ENCODE assay signal across 17 cellular contexts in genomic region chr9:70045452-70045851, GRCh38. TPM values are rescaled to one million over a fixed set of nuclear protein-coding genes. Genes with fewer than 3 reads are reported as not detected.
DNase-seq lines count a peak whose midpoint lies in the region; ATAC-seq and TF ChIP-seq lines count a peak whose summit lies in the region.
"Had no signal": no experiment of that assay in that cellular context is flagged by ENCODE, and none has a peak within 500 bp of the region (broad histone marks: within the 10 kb centered on the region; RNA-seq: fewer than 3 reads in every experiment).

No MANE protein-coding gene starts in this region.

- CTCF ChIA-PET in WTC11 (lab: Charles Lee) = interaction anchor here (2.8 to 3.8 kb wide), 2 partner anchors 65 to 67 kb away, joined by 27 to 28 read pairs; no protein-coding TSS in a partner anchor

- H3K36me3 Mint-ChIP-seq in WTC11 = peaks cover 7% of the 10 kb centered on the region

- in situ Hi-C loops in transverse colon (cut with MboI; ENCODE audit: low pct_ligation_motif_present in 1 of 4, low pct_unique_long_range_greater_than_20kb in 1 of 4, low sequenced_read_pairs in 3 of 4) = no loop called here

- H3K27me3 ChIP-seq in esophagus muscularis mucosa (no peaks in the 10 kb centered on the region), osteoblast (ENCODE audit: insufficient read depth, low read length) (no peaks in the 10 kb centered on the region), transverse colon (peaks cover 21% of the 10 kb centered on the region), adrenal gland (no peaks in the 10 kb centered on the region)

- peaks cover 0 to 17% (median 2%) of the 10 kb centered on the region in 4 donors for H3K36me3 ChIP-seq in esophagus muscularis mucosa
- H3K36me3 ChIP-seq in osteoblast (ENCODE audit: insufficient read depth, low read length) = no peaks in the 10 kb centered on the region
- no peaks in the 10 kb centered on the region for H3K36me3 ChIP-seq in transverse colon
- H3K36me3 ChIP-seq in adrenal gland (replicated peaks in 1 of 2) = no peaks in the 10 kb centered on the region
- H3K36me3 ChIP-seq: HAP-1, neutrophil had no signal

- peaks cover 45% of the 10 kb centered on the region for H3K4me1 Mint-ChIP-seq in WTC11

- POLR2A ChIA-PET in WTC11 (lab: Charles Lee) = no interaction called here

- TF ChIP-seq POLR2A in esophagus muscularis mucosa (IDR thresholded peaks at IDR 0.05; ENCODE audit: low read depth) (no peak), transverse colon (IDR thresholded peaks at IDR 0.05) (no peak), adrenal gland (IDR thresholded peaks at IDR 0.05) (no peak)

- H3K4me1 ChIP-seq in esophagus muscularis mucosa = peaks cover 51 to 91% (median 83%) of the 10 kb centered on the region in 4 donors
- H3K4me1 ChIP-seq in osteoblast (ENCODE audit: insufficient read depth, low read length) = peaks cover 29% of the 10 kb centered on the region
- H3K4me1 ChIP-seq in transverse colon = peaks cover 6 to 48% (median 15%) of the 10 kb centered on the region in 4 donors
- H3K4me1 ChIP-seq in adrenal gland (replicated peaks in 1 of 2) = peaks cover 0 to 41% of the 10 kb centered on the region in 2 donors
- H3K4me1 ChIP-seq: HAP-1 had no signal

- DNase-seq in WTC11 (ENCODE audit: low spot score) (no peak), esophagus muscularis mucosa (ENCODE audit: extremely low spot score) (peak; percentile 83), osteoblast (ENCODE audit: insufficient read length, low spot score, missing footprints) (peak; percentile 25), transverse colon (no peak), adrenal gland (no peak)
- DNase-seq in activated CD8-positive, alpha-beta memory T cell treated with anti-CD3 and anti-CD28 coated beads, Interleukin-2, amount 50 U/mL, for 48 hours = no peak
- DNase-seq: activated gamma-delta T cell treated with Interleukin-2 at 50 U/mL for 16 hours; GF-D8; NCI-H2081 treated with DMSO at 0.1 percent for 48 hours; NCI-H774; stimulated activated naive CD4-positive, alpha-beta T cell treated with Interleukin-2 at 50 U/mL for 16 hours had no signal

- H3K4me3 ChIP-seq in esophagus muscularis mucosa (peak overlapping the region; percentile 75 to 85 (median 78)), osteoblast (ENCODE audit: insufficient read depth, low read length) (no peak overlapping the region), transverse colon (peak overlapping the region; percentile 47 to 64 (median 49)), adrenal gland (peak overlapping the region in 1 of 4 donors; percentile 65)
- H3K4me3 ChIP-seq: HAP-1 had no signal

- H3K27me3 Mint-ChIP-seq in WTC11 (ENCODE audit: low read depth) = peaks cover 33% of the 10 kb centered on the region

- intact Hi-C loops in esophagus muscularis mucosa (cut with DNase I) (no loop called here), transverse colon (cut with DNase I; ENCODE audit: low total_unique reads) (loop anchor here (10.0 kb wide), 1 partner anchor 369 kb away; the partner anchor contains the start of gene KLF9), adrenal gland (cut with DNase I) (no loop called here)

- whole genome bisulfite sequencing in esophagus muscularis mucosa = 74% methylated on average over 4 of the region's 4 CpGs
- 77% methylated on average over 4 of the region's 4 CpGs; no CpG with 5 or more reads in 1 of the 2 donors for WGBS in transverse colon (ENCODE audit: low coverage in 1 of 2), 2 donors
- 81 to 94% (median 93%) methylated on average over 4 of the region's 4 CpGs for WGBS in adrenal gland, 4 donors

- H3K4me2 ChIP-seq in osteoblast (ENCODE audit: insufficient read depth, low read length) = no peak overlapping the region

- H3K9me3 ChIP-seq in esophagus muscularis mucosa (no peaks in the 10 kb centered on the region), osteoblast (ENCODE audit: low read depth, low read length) (no peaks in the 10 kb centered on the region), transverse colon (no peaks in the 10 kb centered on the region), adrenal gland (replicated peaks in 1 of 3) (no peaks in the 10 kb centered on the region)
- H3K9me3 ChIP-seq: HAP-1, neutrophil had no signal

- H3K9me3 Mint-ChIP-seq in WTC11 = no peaks in the 10 kb centered on the region
- H3K9me3 Mint-ChIP-seq: dendritic cell treated with granulocyte-macrophage colony-stimulating factor and Interleukin-4, amounts not matched to agents 40 ng/mL and 50 ng/mL, for 4 days had no signal

- no peaks in the 10 kb centered on the region for H4K20me1 ChIP-seq in osteoblast (ENCODE audit: insufficient read depth, low read length)

- H3K27ac ChIP-seq in esophagus muscularis mucosa (replicated peaks in 1 of 4) (peak overlapping the region; percentile 91 to 96 (median 94)), osteoblast (ENCODE audit: low read depth, low read length) (no peak overlapping the region), transverse colon (peak overlapping the region; percentile 83 to 92 (median 88)), adrenal gland (peak overlapping the region in 2 of 5 donors; percentile 52 to 70)
- H3K27ac ChIP-seq: neutrophil had no signal

- TF ChIP-seq EP300 in esophagus muscularis mucosa (IDR thresholded peaks at IDR 0.05) (no peak), transverse colon (IDR thresholded peaks at IDR 0.05; ENCODE audit: low read depth) (no peak)

- ATAC-seq in WTC11 (no peak), HG02970 (IDR thresholded peaks at IDR 0.05; ENCODE audit: low FRiP score, unreplicated experiment) (no peak)
- ATAC-seq: activated CD4-positive, CD25-positive, alpha-beta regulatory T cell treated with anti-CD3 and anti-CD28 coated beads, Interleukin-2, amount 50 U/mL, for 24 hours had no signal

- no peak overlapping the region for H3K27ac Mint-ChIP-seq in WTC11
- H3K27ac Mint-ChIP-seq: dendritic cell treated with granulocyte-macrophage colony-stimulating factor and Interleukin-4, amounts not matched to agents 40 ng/mL and 50 ng/mL, for 4 days had no signal

- peak overlapping the region; percentile 83 for H3K4me3 Mint-ChIP-seq in WTC11
- H3K4me3 Mint-ChIP-seq: dendritic cell treated with granulocyte-macrophage colony-stimulating factor and Interleukin-4, amounts not matched to agents 40 ng/mL and 50 ng/mL, for 4 days had no signal

- no peaks in the 10 kb centered on the region for H3K79me2 ChIP-seq in osteoblast (ENCODE audit: insufficient read depth, low read length)

- no peak for TF ChIP-seq CTCF in WTC11 (IDR thresholded peaks at IDR 0.05)
- no peak for TF ChIP-seq CTCF in esophagus muscularis mucosa (IDR thresholded peaks at IDR 0.05)
- no peak for TF ChIP-seq CTCF in osteoblast (IDR thresholded peaks at IDR 0.05; ENCODE audit: extremely low read depth, low read depth, low read length)
- TF ChIP-seq CTCF in transverse colon (IDR thresholded peaks at IDR 0.05) = no peak
- no peak for TF ChIP-seq CTCF in adrenal gland (IDR thresholded peaks at IDR 0.05)

- H2AFZ ChIP-seq in osteoblast (ENCODE audit: low read length) = no peak overlapping the region

TF ChIP-seq in WTC11, 78 proteins besides CTCF, POLR2A, EP300 and RAD21 (continues in another document):
- TF ChIP-seq NFE2L1 (CRISPR knock-in tag; IDR thresholded peaks at IDR 0.05) (no peak), ATF2 (CRISPR knock-in tag; IDR thresholded peaks at IDR 0.05; ENCODE audit: borderline replicate concordance, low read depth) (no peak), SMAD3 (CRISPR knock-in tag; IDR thresholded peaks at IDR 0.05; ENCODE audit: borderline replicate concordance) (no peak), NR3C1 (CRISPR knock-in tag; conservative IDR thresholded peaks at IDR 0.05; ENCODE audit: low read depth) (no peak), ERG (CRISPR knock-in tag; IDR thresholded peaks at IDR 0.05) (no peak), ZNF232 (CRISPR knock-in tag; IDR thresholded peaks at IDR 0.05) (no peak), IRF2 (CRISPR knock-in tag; IDR thresholded peaks at IDR 0.05; ENCODE audit: borderline replicate concordance, low read depth) (no peak)

RNA-seq across cellular contexts. Expression of gene MAMDC2, which starts 1.8 kb away (rescaled TPM):
- total RNA-seq in WTC11 (2021) (6.0 to 6.3 TPM (median 6.3 TPM) in 3 replicates), esophagus muscularis mucosa (100 to 1,000 TPM; 115 to 147 (median 126) TPM), osteoblast (1.4 and 1.5 TPM in 2 replicates), transverse colon (10 to 100 TPM in 3 of 4 donors, 1 to 10 TPM in 1; 7.4 to 40.5 (median 28.9) TPM), adrenal gland (10 to 100 TPM in 3 of 8 donors, 1 to 10 TPM in 5; 3.9 to 15.7 (median 7.0) TPM)
- 1 to 10 TPM; 2.6 to 7.1 (median 3.0) TPM for polyA plus RNA-seq in adrenal gland
- total RNA-seq: T-helper 1 cell treated with Interleukin-12 subunit alpha and Interleukin-12 subunit beta and Interleukin-4 antibody, amounts not matched to agents 30 ng/mL and 1 ng/mL, for 36 hours had no signal

Comparison
In these comparisons a context has a peak if more than half of its experiments do, and no peak if none do; other contexts are left out.
1. DNase-seq: peak in esophagus muscularis mucosa (single experiment) and osteoblast (single experiment); none in WTC11 (single experiment), transverse colon (single experiment), activated CD8-positive, alpha-beta memory T cell treated with anti-CD3 and anti-CD28 coated beads, Interleukin-2, amount 50 U/mL, for 48 hours (single experiment) and adrenal gland (0 of 7).